7 cellular contexts compared by ENCODE assay signal in the genomic region with DNA sequence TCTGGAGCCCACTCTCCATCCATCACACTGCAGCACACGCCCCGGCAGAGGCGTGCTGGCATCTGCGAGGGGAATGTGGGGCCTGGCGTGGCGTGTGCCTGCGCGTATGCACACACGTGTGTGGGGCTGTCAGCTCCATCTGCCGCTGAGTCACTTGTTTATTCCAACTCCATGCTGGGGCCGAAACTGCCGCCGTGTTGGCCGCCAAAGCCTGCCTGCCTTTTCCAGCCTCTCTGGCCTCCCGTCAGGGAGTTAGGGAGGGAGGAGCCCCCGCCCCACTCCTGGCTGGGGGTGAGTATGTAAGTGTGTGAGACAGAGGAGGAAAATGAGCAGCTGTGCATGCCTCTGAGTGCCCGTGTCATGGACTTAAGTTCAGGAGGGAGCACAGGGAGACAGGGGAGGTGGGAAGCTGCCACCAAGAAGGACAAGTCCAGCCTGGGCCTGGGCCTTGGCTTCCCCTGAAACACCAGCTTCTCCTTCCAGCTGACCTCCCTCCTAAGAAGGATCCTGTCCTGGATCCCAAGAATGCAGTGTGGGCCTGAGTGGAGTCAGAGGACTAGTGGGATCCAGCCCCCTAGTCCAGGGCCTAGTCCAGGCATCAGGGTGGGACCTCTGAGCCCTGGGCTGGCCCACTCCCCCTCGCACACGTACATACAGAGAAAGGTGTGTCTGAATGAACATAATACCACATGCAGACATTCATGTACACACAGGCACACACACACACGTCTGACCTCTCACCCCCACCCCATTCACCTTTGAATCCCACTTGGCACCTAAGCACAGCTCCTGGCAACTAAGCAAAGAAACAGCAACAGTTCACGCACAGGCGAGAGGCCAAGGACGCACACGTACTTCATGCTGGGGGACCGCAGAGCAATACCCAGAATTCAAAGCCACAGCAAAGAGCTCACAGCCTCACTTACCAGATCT. TPM values are rescaled to one million over a fixed set of nuclear protein-coding genes. Genes with fewer than 3 reads are reported as not detected.
DNase-seq lines count a peak whose midpoint lies in the region; ATAC-seq and TF ChIP-seq lines count a peak whose summit lies in the region.

No MANE protein-coding gene starts in this region.

- 59 to 63% methylated on average over 24 to 25 of the region's 25 CpGs for WGBS in tibial nerve, 2 donors

- no peak for TF ChIP-seq CTCF in coronary artery (IDR thresholded peaks at IDR 0.05)
- no peak for TF ChIP-seq CTCF in tibial nerve (IDR thresholded peaks at IDR 0.05)
- no peak for TF ChIP-seq CTCF in A673 (conservative IDR thresholded peaks at IDR 0.05; ENCODE audit: low read depth, low read length)

- H3K27me3 ChIP-seq in HUES6 (ENCODE audit: control insufficient read depth, insufficient read depth, low read length) (no peaks in the 10 kb centered on the region), tibial nerve (no peaks in the 10 kb centered on the region), A673 (replicated peaks; ENCODE audit: insufficient read depth, low read depth, low read length, poor library complexity) (no peaks in the 10 kb centered on the region)

- no peak overlapping the region for H3K4me3 ChIP-seq in HUES6 (ENCODE audit: low read depth, low read length)
- H3K4me3 ChIP-seq in coronary artery = peak overlapping the region; percentile 36
- H3K4me3 ChIP-seq in tibial nerve = no peak overlapping the region
- H3K4me3 ChIP-seq in A673 (ENCODE audit: low read depth, low read length, poor library complexity, severe bottlenecking) = no peak overlapping the region

- peak in 1 of 2 donors; percentile 74 for TF ChIP-seq EP300 in tibial nerve (IDR thresholded peaks at IDR 0.05)

- H3K9me3 ChIP-seq in HUES6 (ENCODE audit: control insufficient read depth, insufficient read depth, low read depth, low read length) (no peaks in the 10 kb centered on the region), tibial nerve (no peaks in the 10 kb centered on the region), A673 (ENCODE audit: low read depth, low read length, poor library complexity, severe bottlenecking) (no peaks in the 10 kb centered on the region)

- intact Hi-C loops in A673 (cut with micrococcal nuclease; ENCODE audit: unreplicated experiment) = no loop called here

- DNase-seq in coronary artery (ENCODE audit: low spot score) (peak; percentile 98), mesenteric fat pad (ENCODE audit: low spot score) (peak; percentile 94), tibial nerve (ENCODE audit: low spot score in 2 of 2) (peak in 1 of 2 donors; percentile 54), A673 (ENCODE audit: low spot score) (no peak)

- H3K4me1 ChIP-seq in HUES6 (ENCODE audit: control insufficient read depth, insufficient read depth, low read length) (peaks cover 25% of the 10 kb centered on the region), tibial nerve (peaks cover 0 to 63% (median 31%) of the 10 kb centered on the region in 4 donors), A673 (ENCODE audit: insufficient read depth, low read length, poor library complexity, severe bottlenecking) (no peaks in the 10 kb centered on the region)

- CTCF ChIA-PET in A673 (lab: Charles Lee) = interaction anchor here (0.6 kb wide), 1 partner anchor 16 kb away, joined by 5 read pairs; no protein-coding TSS in a partner anchor

- BruUV-seq in A673 (replicated peaks; lab: Mats Ljungman, UMichigan) = no TSS peak

- H3K36me3 ChIP-seq in HUES6 (ENCODE audit: control insufficient read depth, insufficient read depth, low read length) = peaks cover 81% of the 10 kb centered on the region
- peaks cover 8 to 100% (median 48%) of the 10 kb centered on the region in 3 donors for H3K36me3 ChIP-seq in tibial nerve
- peaks cover 32% of the 10 kb centered on the region for H3K36me3 ChIP-seq in A673 (ENCODE audit: insufficient read depth, low read length, poor library complexity, severe bottlenecking)

- POLR2A ChIA-PET in A673 (lab: Charles Lee; ENCODE audit: low non-redundant PET) = no interaction called here

- ATAC-seq in GM19452 (IDR thresholded peaks at IDR 0.05; ENCODE audit: unreplicated experiment) = no peak
- no peak for ATAC-seq in HG02970 (IDR thresholded peaks at IDR 0.05; ENCODE audit: low FRiP score, unreplicated experiment)

- H3K27ac ChIP-seq in HUES6 (ENCODE audit: low read depth, low read length) = peak overlapping the region; percentile 4; the same call in 1 of the 2 replicates
- peak overlapping the region; percentile 91 to 98 for H3K27ac ChIP-seq in coronary artery
- peak overlapping the region; percentile 62 to 94 (median 76) for H3K27ac ChIP-seq in tibial nerve
- H3K27ac ChIP-seq in A673 (ENCODE audit: low read depth, low read length, poor library complexity, severe bottlenecking) = no peak overlapping the region

- no peak for TF ChIP-seq POLR2A in tibial nerve (IDR thresholded peaks at IDR 0.05)

- no peak overlapping the region for H3K9ac ChIP-seq in HUES6 (ENCODE audit: low read length)

RNA-seq across cellular contexts. Expression of a gene that starts 24.7 kb away (rescaled TPM):
- total RNA-seq in mesenteric fat pad = 38.7 TPM
- total RNA-seq in tibial nerve = 10 to 100 TPM; 67.5 to 84.9 (median 70.8) TPM
- 18.3 and 21.8 TPM in 2 replicates for total RNA-seq in A673 (2021)
